In the genomic region with DNA sequence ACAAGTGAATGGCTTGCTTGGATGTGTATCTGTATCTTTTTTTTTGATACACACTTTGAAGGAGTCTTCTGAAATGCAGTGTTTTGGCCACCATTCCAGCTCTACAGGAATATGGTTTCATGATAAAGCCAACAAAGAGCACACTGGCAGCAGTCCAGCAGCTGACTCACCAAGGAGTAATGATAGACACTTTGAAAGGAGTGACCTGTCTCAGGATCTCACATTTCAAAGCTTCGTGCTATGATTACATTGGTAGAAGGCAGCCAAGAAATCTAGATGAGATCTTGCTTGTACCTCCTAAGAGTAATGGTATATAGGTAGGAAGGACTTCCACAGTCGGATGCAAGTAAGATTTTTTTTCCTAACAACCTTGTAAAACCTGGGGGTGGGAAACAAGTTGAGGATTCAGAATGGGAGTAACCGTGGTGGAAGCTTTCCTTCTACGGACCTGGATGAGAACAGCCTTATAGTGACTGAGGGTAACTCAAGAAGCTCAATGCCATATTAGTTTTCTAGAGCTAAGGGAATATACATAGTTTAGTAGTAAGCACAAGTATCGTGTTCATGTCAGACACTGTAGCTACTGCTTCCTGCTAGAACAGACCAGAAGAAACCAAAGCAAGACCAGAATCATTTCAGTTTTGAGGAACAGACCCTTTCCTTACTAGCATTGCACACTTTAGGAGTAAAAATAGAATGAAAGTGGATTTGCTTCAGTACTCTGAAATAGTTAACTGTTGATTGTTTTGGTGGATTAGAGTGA, we compare ENCODE assay signal across 8 cellular contexts. TPM values are rescaled to one million over a fixed set of nuclear protein-coding genes. Genes with fewer than 3 reads are reported as not detected.
DNase-seq lines count a peak whose midpoint lies in the region; ATAC-seq and TF ChIP-seq lines count a peak whose summit lies in the region.

No MANE protein-coding gene starts in this region.

- H3K27me3 ChIP-seq in endocrine pancreas (ENCODE audit: control insufficient read depth, insufficient read depth, low read length), result no peaks in the 10 kb centered on the region

- H3K36me3 ChIP-seq in endocrine pancreas (ENCODE audit: control insufficient read depth, insufficient read depth, low read length) (no peaks in the 10 kb centered on the region), mucosa of descending colon (ENCODE audit: low read depth) (no peaks in the 10 kb centered on the region)

- H3K9me3 ChIP-seq in endocrine pancreas (ENCODE audit: control insufficient read depth, low read length), result no peaks in the 10 kb centered on the region
- H3K9me3 ChIP-seq in mucosa of descending colon, result no peaks in the 10 kb centered on the region

- intact Hi-C loops in mucosa of descending colon (cut with DNase I, micrococcal nuclease), result no loop called here

- H3K9ac ChIP-seq in endocrine pancreas (ENCODE audit: control insufficient read depth, insufficient read depth, low read length), result no peak overlapping the region

- ATAC-seq in mucosa of descending colon (peak; percentile 95), GM18498 (IDR thresholded peaks at IDR 0.05; ENCODE audit: unreplicated experiment) (no peak), GM18517 (IDR thresholded peaks at IDR 0.05; ENCODE audit: unreplicated experiment) (no peak), HG03097 (IDR thresholded peaks at IDR 0.05; ENCODE audit: low FRiP score, unreplicated experiment) (no peak)

- TF ChIP-seq CTCF in mucosa of descending colon (IDR thresholded peaks at IDR 0.05), result no peak

- H3K4me3 ChIP-seq in endocrine pancreas (ENCODE audit: control insufficient read depth, insufficient read depth, low read length), result peak overlapping the region; percentile 61
- no peak overlapping the region for H3K4me3 ChIP-seq in mucosa of descending colon

- peak; percentile 57 for DNase-seq in COLO668 (lab: John Stamatoyannopoulos, UW; ENCODE audit: unreplicated experiment)
- DNase-seq in HT1080 (ENCODE audit: low read depth), result peak; percentile 94
- peak; percentile 91 for DNase-seq in RKO (ENCODE audit: low spot score)
- peak; percentile 79 to 95 (median 83) for DNase-seq in mucosa of descending colon

- H3K4me1 ChIP-seq in endocrine pancreas (ENCODE audit: control insufficient read depth, insufficient read depth, low read length), result peaks cover 30% of the 10 kb centered on the region
- peaks cover 27% of the 10 kb centered on the region for H3K4me1 ChIP-seq in mucosa of descending colon (ENCODE audit: low read depth)

RNA-seq across cellular contexts. Expression of gene MTMR3, which starts 25.0 kb away (rescaled TPM):
- 9.5 and 10.9 TPM in 2 replicates for total RNA-seq in HT1080 (2014; rRNA removed; shearing (Covaris generic))
- polyA plus RNA-seq in HT1080 (2015; cell fraction: cytosol; rRNA removed), result 7.7 and 8.5 TPM in 2 replicates
- polyA plus RNA-seq in HT1080 (2015; cell fraction: nucleus; rRNA removed), result 33.4 and 38.5 TPM in 2 replicates
- 10 to 100 TPM; 47.7 to 59.8 (median 54.4) TPM for total RNA-seq in mucosa of descending colon
